1 cellular context compared by ENCODE assay signal in the genomic region with DNA sequence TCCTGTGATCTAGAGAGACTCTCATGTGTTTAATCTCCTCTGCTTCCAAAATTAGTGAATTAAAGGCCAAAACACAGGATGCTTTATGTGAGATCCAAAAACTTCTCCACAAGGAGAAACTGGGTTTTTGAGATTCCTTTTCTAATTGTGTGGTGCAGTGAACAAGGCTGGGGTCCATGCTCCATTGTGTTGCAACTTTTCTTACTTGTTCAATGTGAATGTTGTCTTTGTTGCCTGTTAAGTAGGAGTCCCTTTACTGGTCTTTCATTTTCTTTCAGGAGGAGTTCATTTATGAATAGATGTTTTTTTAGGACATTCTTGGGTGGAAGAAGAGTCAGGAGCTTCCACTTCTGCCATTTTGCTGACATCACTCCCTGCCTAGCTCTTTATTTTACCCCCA.
TF ChIP-seq lines count a peak whose summit lies in the region.

No MANE protein-coding gene starts in this region.

TF ChIP-seq in liver, 16 proteins besides CTCF, POLR2A, EP300 and RAD21:
- TF ChIP-seq, protein P1, sequence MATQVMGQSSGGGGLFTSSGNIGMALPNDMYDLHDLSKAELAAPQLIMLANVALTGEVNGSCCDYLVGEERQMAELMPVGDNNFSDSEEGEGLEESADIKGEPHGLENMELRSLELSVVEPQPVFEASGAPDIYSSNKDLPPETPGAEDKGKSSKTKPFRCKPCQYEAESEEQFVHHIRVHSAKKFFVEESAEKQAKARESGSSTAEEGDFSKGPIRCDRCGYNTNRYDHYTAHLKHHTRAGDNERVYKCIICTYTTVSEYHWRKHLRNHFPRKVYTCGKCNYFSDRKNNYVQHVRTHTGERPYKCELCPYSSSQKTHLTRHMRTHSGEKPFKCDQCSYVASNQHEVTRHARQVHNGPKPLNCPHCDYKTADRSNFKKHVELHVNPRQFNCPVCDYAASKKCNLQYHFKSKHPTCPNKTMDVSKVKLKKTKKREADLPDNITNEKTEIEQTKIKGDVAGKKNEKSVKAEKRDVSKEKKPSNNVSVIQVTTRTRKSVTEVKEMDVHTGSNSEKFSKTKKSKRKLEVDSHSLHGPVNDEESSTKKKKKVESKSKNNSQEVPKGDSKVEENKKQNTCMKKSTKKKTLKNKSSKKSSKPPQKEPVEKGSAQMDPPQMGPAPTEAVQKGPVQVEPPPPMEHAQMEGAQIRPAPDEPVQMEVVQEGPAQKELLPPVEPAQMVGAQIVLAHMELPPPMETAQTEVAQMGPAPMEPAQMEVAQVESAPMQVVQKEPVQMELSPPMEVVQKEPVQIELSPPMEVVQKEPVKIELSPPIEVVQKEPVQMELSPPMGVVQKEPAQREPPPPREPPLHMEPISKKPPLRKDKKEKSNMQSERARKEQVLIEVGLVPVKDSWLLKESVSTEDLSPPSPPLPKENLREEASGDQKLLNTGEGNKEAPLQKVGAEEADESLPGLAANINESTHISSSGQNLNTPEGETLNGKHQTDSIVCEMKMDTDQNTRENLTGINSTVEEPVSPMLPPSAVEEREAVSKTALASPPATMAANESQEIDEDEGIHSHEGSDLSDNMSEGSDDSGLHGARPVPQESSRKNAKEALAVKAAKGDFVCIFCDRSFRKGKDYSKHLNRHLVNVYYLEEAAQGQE (IDR thresholded peaks at IDR 0.05): no peak
- no peak for TF ChIP-seq FOXA1 (IDR thresholded peaks at IDR 0.05)
- no peak for TF ChIP-seq TAF1 (conservative IDR thresholded peaks at IDR 0.05)
